In the genomic region with DNA sequence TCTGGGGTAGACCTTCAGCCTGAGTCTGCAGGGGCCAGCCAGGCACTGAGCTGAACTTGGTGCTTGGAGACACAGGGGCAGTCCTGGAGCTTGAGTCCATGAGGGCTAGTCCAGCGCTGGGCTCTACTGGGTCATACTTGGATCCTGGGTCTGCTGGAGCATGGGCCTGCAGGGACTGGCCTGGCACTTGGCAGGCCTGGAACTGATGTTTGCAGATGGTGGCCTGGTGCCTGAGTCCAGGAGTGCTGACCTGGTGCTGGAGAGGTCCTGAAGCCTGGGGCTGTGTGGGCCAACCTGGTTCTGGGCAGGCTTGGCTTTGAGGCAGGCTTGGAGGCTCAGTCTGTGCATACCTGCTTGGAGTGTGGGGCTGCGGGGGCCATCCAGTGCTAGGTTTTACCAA, we compare ENCODE assay signal across 20 cellular contexts.
A peak's percentile ranks its signal among the peaks of the same experiment; 100 is the strongest.
DNase-seq lines count a peak whose midpoint lies in the region; ATAC-seq and TF ChIP-seq lines count a peak whose summit lies in the region.
"Had no signal": no experiment of that assay in that cellular context is flagged by ENCODE, and none has a peak within 500 bp of the region (broad histone marks: within the 10 kb centered on the region; RNA-seq: fewer than 3 reads in every experiment).

No MANE protein-coding gene starts in this region.

- TF ChIP-seq EP300 in sigmoid colon (IDR thresholded peaks at IDR 0.05) (no peak), stomach (IDR thresholded peaks at IDR 0.05) (no peak)

- WGBS in sigmoid colon, 2 donors: 80 to 91% methylated on average over 2 of the region's 2 CpGs
- 81 to 100% (median 87%) methylated on average over 1 to 2 of the region's 2 CpGs for WGBS in stomach, 5 donors

- no peak overlapping the region for H3K27ac Mint-ChIP-seq in stimulated activated naive CD8-positive, alpha-beta T cell treated with anti-CD3 and anti-CD28 coated beads, Interleukin-15, amount 100 ng/mL, for 72 hours
- H3K27ac Mint-ChIP-seq: CD4-positive, alpha-beta memory T cell; GM23338; HFFc6 had no signal

- intact Hi-C loops in sigmoid colon (cut with DNase I) (no loop called here), upper lobe of right lung (cut with DNase I) (no loop called here), stomach (cut with DNase I; ENCODE audit: low total_unique reads) (no loop called here)

- TF ChIP-seq CTCF in sigmoid colon (IDR thresholded peaks at IDR 0.05): no peak
- no peak for TF ChIP-seq CTCF in upper lobe of right lung (IDR thresholded peaks at IDR 0.05)
- no peak for TF ChIP-seq CTCF in stomach (IDR thresholded peaks at IDR 0.05)

- no peaks in the 10 kb centered on the region for H3K27me3 Mint-ChIP-seq in stimulated activated naive CD8-positive, alpha-beta T cell treated with anti-CD3 and anti-CD28 coated beads, Interleukin-15, amount 100 ng/mL, for 72 hours
- H3K27me3 Mint-ChIP-seq: CD4-positive, alpha-beta memory T cell had no signal

- H3K4me1 ChIP-seq in sigmoid colon (no peaks in the 10 kb centered on the region), upper lobe of right lung (no peaks in the 10 kb centered on the region), stomach (no peaks in the 10 kb centered on the region)
- H3K4me1 ChIP-seq: A549, BLaER1 had no signal

- peak; percentile 40 for ATAC-seq in stimulated activated naive CD8-positive, alpha-beta T cell treated with anti-CD3 and anti-CD28 coated beads, Interleukin-15, Interleukin-2, amounts not matched to agents 100 U/mL and 50 U/mL, for 24 hours
- ATAC-seq in stimulated activated naive CD8-positive, alpha-beta T cell treated with anti-CD3 and anti-CD28 coated beads, Interleukin-15, amount 100 ng/mL, for 72 hours: no peak
- ATAC-seq in upper lobe of right lung: peak; percentile 49
- ATAC-seq: A549, GM23338, HCT116 had no signal

- H3K27me3 ChIP-seq in sigmoid colon: no peaks in the 10 kb centered on the region
- H3K27me3 ChIP-seq in upper lobe of right lung: no peaks in the 10 kb centered on the region
- H3K27me3 ChIP-seq in stomach: no peaks in the 10 kb centered on the region
- H3K27me3 ChIP-seq: BLaER1 had no signal

- DNase-seq in stimulated activated naive CD8-positive, alpha-beta T cell treated with anti-CD3 and anti-CD28 coated beads, Interleukin-15, Interleukin-2, amounts not matched to agents 100 U/mL and 50 U/mL, for 24 hours: no peak
- DNase-seq in stimulated activated naive CD8-positive, alpha-beta T cell treated with anti-CD3 and anti-CD28 coated beads, Interleukin-15, amount 100 ng/mL, for 72 hours: no peak
- DNase-seq in sigmoid colon (peak; percentile 64), upper lobe of right lung (no peak), stomach (no peak), activated T-cell treated with anti-CD3 and anti-CD28 coated beads for 4 hours (no peak), D341Med (ENCODE audit: low spot score) (no peak)
- DNase-seq: AML-193; CD4-positive, alpha-beta memory T cell; DMS79 treated with DMSO at 0.1 percent for 48 hours; GF-D8; H7; HFFc6; IMR-90 had no signal

- H3K4me3 ChIP-seq in sigmoid colon (no peak overlapping the region), upper lobe of right lung (no peak overlapping the region), stomach (no peak overlapping the region)
- H3K4me3 ChIP-seq: A549, BLaER1, GM23338 had no signal

- H3K9me3 ChIP-seq in sigmoid colon (no peaks in the 10 kb centered on the region), upper lobe of right lung (no peaks in the 10 kb centered on the region), stomach (no peaks in the 10 kb centered on the region)
- H3K9me3 ChIP-seq: A549, BLaER1 had no signal

- H3K4me3 Mint-ChIP-seq in stimulated activated naive CD8-positive, alpha-beta T cell treated with anti-CD3 and anti-CD28 coated beads, Interleukin-15, amount 100 ng/mL, for 72 hours: no peak overlapping the region
- H3K4me3 Mint-ChIP-seq: CD14-positive monocyte; CD4-positive, alpha-beta memory T cell; GM23338; HFFc6 had no signal

- H3K4me1 Mint-ChIP-seq in stimulated activated naive CD8-positive, alpha-beta T cell treated with anti-CD3 and anti-CD28 coated beads, Interleukin-15, amount 100 ng/mL, for 72 hours: no peaks in the 10 kb centered on the region
- H3K4me1 Mint-ChIP-seq: CD14-positive monocyte; CD4-positive, alpha-beta memory T cell; GM23338 had no signal

- no peaks in the 10 kb centered on the region for H3K36me3 ChIP-seq in sigmoid colon
- H3K36me3 ChIP-seq in upper lobe of right lung: no peaks in the 10 kb centered on the region
- H3K36me3 ChIP-seq in stomach: no peaks in the 10 kb centered on the region
- H3K36me3 ChIP-seq: BLaER1 had no signal

- H3K27ac ChIP-seq in sigmoid colon: no peak overlapping the region
- no peak overlapping the region for H3K27ac ChIP-seq in upper lobe of right lung
- H3K27ac ChIP-seq in stomach: no peak overlapping the region
- H3K27ac ChIP-seq: 22Rv1, A549, BLaER1 had no signal

- TF ChIP-seq POLR2A in sigmoid colon (IDR thresholded peaks at IDR 0.05) (no peak), stomach (IDR thresholded peaks at IDR 0.05) (no peak)

- no peaks in the 10 kb centered on the region for H3K9me3 Mint-ChIP-seq in stimulated activated naive CD8-positive, alpha-beta T cell treated with anti-CD3 and anti-CD28 coated beads, Interleukin-15, amount 100 ng/mL, for 72 hours
